In genomic region chr7:144220531-144220930, GRCh38 we compare ENCODE assay signal across 7 cellular contexts. TPM values are rescaled to one million over a fixed set of nuclear protein-coding genes. Genes with fewer than 3 reads are reported as not detected.
"Had no signal": no experiment of that assay in that cellular context is flagged by ENCODE, and none has a peak within 500 bp of the region (broad histone marks: within the 10 kb centered on the region; RNA-seq: fewer than 3 reads in every experiment).

No MANE protein-coding gene starts in this region.

RNA-seq across cellular contexts. Expression of gene OR2A42, which starts 18.9 kb away (rescaled TPM):
- total RNA-seq: temporal lobe, testis, tibial nerve, transverse colon, upper lobe of right lung, vagina had no signal
- polyA plus RNA-seq: stomach had no signal
